In genomic region chr4:183118585-183118984, GRCh38 we compare ENCODE assay signal across 11 cellular contexts. TPM values are rescaled to one million over a fixed set of nuclear protein-coding genes. Genes with fewer than 3 reads are reported as not detected.
DNase-seq lines count a peak whose midpoint lies in the region; ATAC-seq and TF ChIP-seq lines count a peak whose summit lies in the region.
"Had no signal": no experiment of that assay in that cellular context is flagged by ENCODE, and none has a peak within 500 bp of the region (broad histone marks: within the 10 kb centered on the region; RNA-seq: fewer than 3 reads in every experiment).

No MANE protein-coding gene starts in this region.

- TF ChIP-seq CTCF in endodermal cell (conservative IDR thresholded peaks at IDR 0.05), result no peak
- no peak for TF ChIP-seq CTCF in lung (IDR thresholded peaks at IDR 0.05; ENCODE audit: control extremely low read depth, extremely low read depth)

- no peaks in the 10 kb centered on the region for H3K27me3 ChIP-seq in endodermal cell (ENCODE audit: control insufficient read depth, insufficient read depth, low read length, poor library complexity, severe bottlenecking)
- no peaks in the 10 kb centered on the region for H3K27me3 ChIP-seq in lung (ENCODE audit: control insufficient read depth, insufficient read depth)
- H3K27me3 ChIP-seq: uterus had no signal

- no peak overlapping the region for H3K4me3 Mint-ChIP-seq in endodermal cell
- H3K4me3 Mint-ChIP-seq: activated CD8-positive, alpha-beta T cell treated with anti-CD3 and anti-CD28 coated beads for 36 hours; CD14-positive monocyte had no signal

- DNase-seq in ACHN (peak; percentile 93), LHCN-M2 (ENCODE audit: low read depth) (peak; percentile 92), endodermal cell (no peak), lung (ENCODE audit: low spot score) (no peak), DMS 273 treated with DMSO at 0.1 percent for 48 hours (lab: John Stamatoyannopoulos, UW) (no peak)
- no peak for DNase-seq in central memory CD4-positive, alpha-beta T cell
- DNase-seq: activated CD8-positive, alpha-beta T cell treated with anti-CD3 and anti-CD28 coated beads for 36 hours; uterus had no signal

- H3K27me3 Mint-ChIP-seq in endodermal cell (ENCODE audit: insufficient read depth), result no peaks in the 10 kb centered on the region

- no peaks in the 10 kb centered on the region for H3K36me3 Mint-ChIP-seq in endodermal cell (ENCODE audit: low read depth)
- H3K36me3 Mint-ChIP-seq: CD14-positive monocyte had no signal

- H3K4me3 ChIP-seq in endodermal cell (ENCODE audit: low read length) (peak overlapping the region; percentile 53), lung (no peak overlapping the region)
- H3K4me3 ChIP-seq: uterus had no signal

- peak overlapping the region; percentile 94 for H3K27ac Mint-ChIP-seq in endodermal cell
- H3K27ac Mint-ChIP-seq: activated CD8-positive, alpha-beta T cell treated with anti-CD3 and anti-CD28 coated beads for 36 hours; CD14-positive monocyte had no signal

- 0 to 18% methylated on average over 1 to 3 of the region's 3 CpGs for WGBS in endodermal cell (ENCODE audit: insufficient coverage in 1 of 2, insufficient read length in 1 of 2), 2 experiments
- 41 to 74% methylated on average over 3 of the region's 3 CpGs for WGBS in lung, 2 donors

- peak; percentile 51 for ATAC-seq in lung (ENCODE audit: insufficient read depth, low FRiP score)
- ATAC-seq in HG02870 (IDR thresholded peaks at IDR 0.05; ENCODE audit: unreplicated experiment), result no peak
- no peak for ATAC-seq in HG03460 (IDR thresholded peaks at IDR 0.05; ENCODE audit: unreplicated experiment)
- ATAC-seq: activated CD8-positive, alpha-beta T cell treated with anti-CD3 and anti-CD28 coated beads for 36 hours had no signal

- H3K9ac ChIP-seq in endodermal cell (ENCODE audit: extremely low read depth, low read length, poor library complexity, severe bottlenecking), result peak overlapping the region; percentile 65

- H3K36me3 ChIP-seq in endodermal cell (ENCODE audit: control insufficient read depth, insufficient read depth, low read length) (peaks cover 4% of the 10 kb centered on the region), lung (ENCODE audit: control insufficient read depth in 2 of 2, insufficient read depth in 2 of 2, low read length in 2 of 2) (no peaks in the 10 kb centered on the region)
- H3K36me3 ChIP-seq: uterus had no signal

- H3K4me1 Mint-ChIP-seq in endodermal cell, result peaks cover 36% of the 10 kb centered on the region
- H3K4me1 Mint-ChIP-seq: CD14-positive monocyte had no signal

- H3K9me3 ChIP-seq in endodermal cell (ENCODE audit: control insufficient read depth, low read length) (no peaks in the 10 kb centered on the region), lung (ENCODE audit: control insufficient read depth in 2 of 2, insufficient read depth in 1 of 2, low read length in 1 of 2) (no peaks in the 10 kb centered on the region)
- H3K9me3 ChIP-seq: uterus had no signal

- H3K9me3 Mint-ChIP-seq in endodermal cell, result no peaks in the 10 kb centered on the region
- H3K9me3 Mint-ChIP-seq: activated CD8-positive, alpha-beta T cell treated with anti-CD3 and anti-CD28 coated beads for 36 hours had no signal

- in situ Hi-C loops in ACHN (cut with HindIII; ENCODE audit: low pct_ligation_motif_present, low pct_unique_long_range_greater_than_20kb, low sequenced_read_pairs), result no loop called here

- H3K27ac ChIP-seq in endodermal cell (ENCODE audit: low read depth, low read length) (peak overlapping the region; percentile 94), lung (ENCODE audit: low read depth in 1 of 2, low read length in 1 of 2) (no peak overlapping the region)

- H3K4me1 ChIP-seq in endodermal cell (ENCODE audit: control insufficient read depth, insufficient read depth, low read length), result peaks cover 15% of the 10 kb centered on the region
- H3K4me1 ChIP-seq in lung (ENCODE audit: control insufficient read depth in 2 of 2, insufficient read depth in 2 of 2, low read length in 2 of 2), result peaks cover 3 to 13% of the 10 kb centered on the region in 2 donors
- H3K4me1 ChIP-seq: uterus had no signal

RNA-seq across cellular contexts. Expression of gene WWC2, which starts 19.5 kb away (rescaled TPM):
- total RNA-seq in LHCN-M2 (2014; rRNA removed) (14.3 and 14.7 TPM in 2 replicates), endodermal cell (100 to 1,000 TPM in 1 of 2 donors, 10 to 100 TPM in 1; 98.2 to 108 TPM), lung (100 to 1,000 TPM in 1 of 2 donors, 10 to 100 TPM in 1; 74.2 to 124 TPM)
- 9.6 TPM for polyA plus RNA-seq in LHCN-M2 (2012)
- polyA plus RNA-seq in endodermal cell (2013, experiment 1 of 2), result 32.3 TPM
- polyA plus RNA-seq in endodermal cell (2013, experiment 2 of 2), result 32.7 TPM
- polyA plus RNA-seq in lung, result 10 to 100 TPM; 15.6 to 16.3 TPM

Comparison
In these comparisons a context has a peak if more than half of its experiments do, and no peak if none do; other contexts are left out.
1. DNase-seq: peak in ACHN (single experiment) and LHCN-M2 (single experiment); none in endodermal cell (single experiment), lung (single experiment), central memory CD4-positive, alpha-beta T cell (single experiment) and DMS 273 treated with DMSO at 0.1 percent for 48 hours (single experiment).